ENCODE assay signal across 16 cellular contexts in genomic region chr7:131293018-131293417, GRCh38. TPM values are rescaled to one million over a fixed set of nuclear protein-coding genes. Genes with fewer than 3 reads are reported as not detected.
DNase-seq lines count a peak whose midpoint lies in the region; TF ChIP-seq lines count a peak whose summit lies in the region.
"Had no signal": no experiment of that assay in that cellular context is flagged by ENCODE, and none has a peak within 500 bp of the region (broad histone marks: within the 10 kb centered on the region; RNA-seq: fewer than 3 reads in every experiment).

No MANE protein-coding gene starts in this region.

- TF ChIP-seq POLR2A in Peyer's patch (IDR thresholded peaks at IDR 0.05) = no peak

- TF ChIP-seq CTCF in choroid plexus epithelial cell (conservative IDR thresholded peaks at IDR 0.05; ENCODE audit: low read depth, low read length) = no peak
- no peak for TF ChIP-seq CTCF in GM10266 (IDR thresholded peaks at IDR 0.05; ENCODE audit: control insufficient read depth, insufficient read depth, low read depth, missing control alignments)
- no peak for TF ChIP-seq CTCF in Peyer's patch (IDR thresholded peaks at IDR 0.05)

- DNase-seq in AG08395 (ENCODE audit: low spot score) (peak; percentile 86), M059J (ENCODE audit: low read depth) (peak; percentile 19), choroid plexus epithelial cell (ENCODE audit: low read depth) (peak; percentile 30), iris pigment epithelial cell (ENCODE audit: low read depth) (peak; percentile 45), AML-193 (lab: John Stamatoyannopoulos, UW) (no peak), GM10266 (ENCODE audit: extremely low spot score) (no peak), Peyer's patch (no peak), DMS153 (lab: John Stamatoyannopoulos, UW) (no peak)
- DNase-seq: activated T-cell treated with anti-CD3 and anti-CD28 coated beads for 4 hours; lower lobe of right lung; NCI-H1694 treated with DMSO at 0.1 percent for 48 hours; NCI-H524; PC-9; sigmoid colon; stimulated activated naive CD8-positive, alpha-beta T cell treated with anti-CD3 and anti-CD28 coated beads, Interleukin-15, Interleukin-2, amounts not matched to agents 100 U/mL and 50 U/mL, for 24 hours had no signal

- H3K27ac ChIP-seq in Peyer's patch = no peak overlapping the region
- H3K27ac ChIP-seq: KMS-11, lower lobe of right lung, PC-9, sigmoid colon had no signal

- H3K27me3 ChIP-seq in Peyer's patch = no peaks in the 10 kb centered on the region
- H3K27me3 ChIP-seq: sigmoid colon had no signal

- H3K4me3 ChIP-seq in choroid plexus epithelial cell (ENCODE audit: low read depth, low read length) (no peak overlapping the region), Peyer's patch (no peak overlapping the region)
- H3K4me3 ChIP-seq: lower lobe of right lung, PC-9, sigmoid colon had no signal

- no peaks in the 10 kb centered on the region for H3K4me1 ChIP-seq in Peyer's patch
- H3K4me1 ChIP-seq: lower lobe of right lung, sigmoid colon had no signal

- H3K9me3 ChIP-seq in Peyer's patch = no peaks in the 10 kb centered on the region
- H3K9me3 ChIP-seq: lower lobe of right lung, sigmoid colon had no signal

- no peaks in the 10 kb centered on the region for H3K36me3 ChIP-seq in Peyer's patch
- H3K36me3 ChIP-seq: lower lobe of right lung, sigmoid colon had no signal

RNA-seq across cellular contexts. Expression of gene MKLN1, which starts 34.7 kb away (rescaled TPM):
- total RNA-seq in M059J (2014; rRNA removed; shearing (Covaris generic)) = 26.5 and 32.0 TPM in 2 replicates
- total RNA-seq in Peyer's patch = 10 to 100 TPM; 39.4 to 74.4 (median 53.2) TPM

Comparison
In these comparisons a context has a peak if more than half of its experiments do, and no peak if none do; other contexts are left out.
1. DNase-seq: peak in AG08395 (single experiment), M059J (single experiment), choroid plexus epithelial cell (single experiment) and iris pigment epithelial cell (single experiment); none in AML-193 (0 of 2), GM10266 (single experiment), Peyer's patch (0 of 3) and DMS153 (single experiment).